Comparison of ENCODE assay signal across 25 cellular contexts in genomic region chr5:146101646-146102045, GRCh38. TPM values are rescaled to one million over a fixed set of nuclear protein-coding genes. Genes with fewer than 3 reads are reported as not detected.
"Had no signal": no experiment of that assay in that cellular context is flagged by ENCODE, and none has a peak within 500 bp of the region (broad histone marks: within the 10 kb centered on the region; RNA-seq: fewer than 3 reads in every experiment).

No MANE protein-coding gene starts in this region.

- H3K4me3 Mint-ChIP-seq: activated B cell treated with CpG ODN at 0.5 μM for 24 hours; activated CD4-positive, alpha-beta T cell treated with anti-CD3 and anti-CD28 coated beads, Interleukin-2, amount 10 ng/mL, durations not matched to agents 24 days and 14 days; activated CD8-positive, alpha-beta memory T cell treated with anti-CD3 and anti-CD28 coated beads, Interleukin-2, amount 10 ng/mL, durations not matched to agents 7 days and 5 days; activated naive CD4-positive, alpha-beta T cell treated with anti-CD3 and anti-CD28 coated beads, Interleukin-2, amount 50 U/mL, for 24 hours; activated T-cell treated with anti-CD3 and anti-CD28 coated beads, Interleukin-2, amount 50 U/mL, for 24 hours; activated T-helper 1 cell treated with anti-CD3 and anti-CD28 coated beads, Interleukin-12 subunit alpha, Interleukin-12 subunit beta, Interleukin-2, Interleukin-4 antibody, amounts not matched to agents 30 ng/mL and 10 ng/mL and 1 ng/mL, durations not matched to agents 14 hours and 24 hours and 36 hours; T-helper 17 cell had no signal

- H3K27ac ChIP-seq: breast epithelium had no signal

- H3K27me3 Mint-ChIP-seq: activated B cell treated with CpG ODN at 0.5 μM for 24 hours; activated CD4-positive, alpha-beta T cell treated with anti-CD3 and anti-CD28 coated beads, Interleukin-2, amount 10 ng/mL, durations not matched to agents 24 days and 14 days; activated CD8-positive, alpha-beta memory T cell treated with anti-CD3 and anti-CD28 coated beads, Interleukin-2, amount 10 ng/mL, durations not matched to agents 7 days and 5 days; activated naive CD4-positive, alpha-beta T cell treated with anti-CD3 and anti-CD28 coated beads, Interleukin-2, amount 50 U/mL, for 24 hours; activated T-cell treated with anti-CD3 and anti-CD28 coated beads, Interleukin-2, amount 50 U/mL, for 24 hours; T-helper 17 cell had no signal

- H3K27ac Mint-ChIP-seq: activated B cell treated with CpG ODN at 0.5 μM for 24 hours; activated CD4-positive, alpha-beta T cell treated with anti-CD3 and anti-CD28 coated beads, Interleukin-2, amount 10 ng/mL, durations not matched to agents 24 days and 14 days; activated CD8-positive, alpha-beta memory T cell treated with anti-CD3 and anti-CD28 coated beads, Interleukin-2, amount 10 ng/mL, durations not matched to agents 7 days and 5 days; activated naive CD4-positive, alpha-beta T cell treated with anti-CD3 and anti-CD28 coated beads, Interleukin-2, amount 50 U/mL, for 24 hours; activated T-cell treated with anti-CD3 and anti-CD28 coated beads, Interleukin-2, amount 50 U/mL, for 24 hours; activated T-helper 1 cell treated with anti-CD3 and anti-CD28 coated beads, Interleukin-12 subunit alpha, Interleukin-12 subunit beta, Interleukin-2, Interleukin-4 antibody, amounts not matched to agents 30 ng/mL and 10 ng/mL and 1 ng/mL, durations not matched to agents 14 hours and 24 hours and 36 hours; T-helper 17 cell had no signal

- H3K9me3 ChIP-seq: breast epithelium had no signal

- DNase-seq: activated B cell treated with CpG ODN at 0.5 μM for 24 hours; activated CD4-positive, alpha-beta T cell treated with anti-CD3 and anti-CD28 coated beads for 1 hour; activated CD4-positive, alpha-beta T cell treated with anti-CD3 and anti-CD28 coated beads, Interleukin-2, amount 10 ng/mL, durations not matched to agents 24 days and 14 days; activated CD4-positive, alpha-beta T cell treated with anti-CD3 and anti-CD28 coated beads, Interleukin-2, amount 50 U/mL, for 48 hours; activated CD8-positive, alpha-beta memory T cell treated with anti-CD3 and anti-CD28 coated beads, Interleukin-2, amount 10 ng/mL, durations not matched to agents 7 days and 5 days; activated effector memory CD4-positive, alpha-beta T cell treated with Interleukin-2 at 50 U/mL for 16 hours; activated naive CD4-positive, alpha-beta T cell; activated T-cell treated with anti-CD3 and anti-CD28 coated beads, Interleukin-2, amount 50 U/mL, for 24 hours; aorta; caudate nucleus; Kasumi-1; NCI-H1105 treated with DMSO at 0.1 percent for 48 hours; NCI-H1436 treated with DMSO at 0.1 percent for 48 hours; NCI-H187; NCI-H2081; NCI-H446; NCI-H524; PC-3; SHP77 treated with DMSO at 0.1 percent for 48 hours; T-helper 17 cell; T-helper 9 cell had no signal

- H3K9me3 Mint-ChIP-seq: activated B cell treated with CpG ODN at 0.5 μM for 24 hours; activated CD4-positive, alpha-beta T cell treated with anti-CD3 and anti-CD28 coated beads, Interleukin-2, amount 10 ng/mL, durations not matched to agents 24 days and 14 days; activated naive CD4-positive, alpha-beta T cell treated with anti-CD3 and anti-CD28 coated beads, Interleukin-2, amount 50 U/mL, for 24 hours; activated T-cell treated with anti-CD3 and anti-CD28 coated beads, Interleukin-2, amount 50 U/mL, for 24 hours; activated T-helper 1 cell treated with anti-CD3 and anti-CD28 coated beads, Interleukin-12 subunit alpha, Interleukin-12 subunit beta, Interleukin-2, Interleukin-4 antibody, amounts not matched to agents 30 ng/mL and 10 ng/mL and 1 ng/mL, durations not matched to agents 14 hours and 24 hours and 36 hours had no signal

- H3K4me1 ChIP-seq: breast epithelium had no signal

- ATAC-seq: activated CD8-positive, alpha-beta memory T cell treated with anti-CD3 and anti-CD28 coated beads, Interleukin-2, amount 10 ng/mL, durations not matched to agents 7 days and 5 days; PC-3; T-helper 17 cell had no signal

- H3K36me3 ChIP-seq: breast epithelium had no signal

- H3K27me3 ChIP-seq: breast epithelium had no signal

- H3K4me1 Mint-ChIP-seq: activated B cell treated with CpG ODN at 0.5 μM for 24 hours; activated CD4-positive, alpha-beta T cell treated with anti-CD3 and anti-CD28 coated beads, Interleukin-2, amount 10 ng/mL, durations not matched to agents 24 days and 14 days; activated CD8-positive, alpha-beta memory T cell treated with anti-CD3 and anti-CD28 coated beads, Interleukin-2, amount 10 ng/mL, durations not matched to agents 7 days and 5 days; activated naive CD4-positive, alpha-beta T cell treated with anti-CD3 and anti-CD28 coated beads, Interleukin-2, amount 50 U/mL, for 24 hours; T-helper 17 cell had no signal

- H3K4me3 ChIP-seq: breast epithelium had no signal

RNA-seq across cellular contexts. Expression of gene PLAC8L1, which starts 3.7 kb away (rescaled TPM):
- total RNA-seq: breast epithelium, SK-MEL-5 had no signal
